Comparison of ENCODE assay signal across 9 cellular contexts in the genomic region with DNA sequence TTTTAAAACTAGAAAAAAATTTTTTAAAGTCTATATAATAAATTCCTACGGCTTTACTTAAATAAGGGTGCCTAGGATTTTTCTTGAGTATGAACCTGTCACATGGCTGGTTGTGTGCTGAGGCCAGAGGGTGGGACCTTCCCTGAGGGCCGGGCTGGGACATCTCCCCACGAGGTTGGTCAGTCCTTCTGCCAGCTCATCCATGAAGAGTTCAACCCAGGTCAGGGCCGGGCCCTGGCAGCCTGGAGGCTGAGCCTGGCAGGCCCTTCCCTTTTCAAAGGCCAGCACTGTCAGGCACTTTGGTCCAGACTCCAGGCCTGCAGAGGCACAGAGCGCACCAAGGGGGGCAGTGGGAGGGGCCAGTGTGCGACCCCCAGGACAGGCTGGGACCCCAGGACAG. TPM values are rescaled to one million over a fixed set of nuclear protein-coding genes. Genes with fewer than 3 reads are reported as not detected.
DNase-seq lines count a peak whose midpoint lies in the region; ATAC-seq and TF ChIP-seq lines count a peak whose summit lies in the region.
"Had no signal": no experiment of that assay in that cellular context is flagged by ENCODE, and none has a peak within 500 bp of the region (broad histone marks: within the 10 kb centered on the region; RNA-seq: fewer than 3 reads in every experiment).

No MANE protein-coding gene starts in this region.

- no peaks in the 10 kb centered on the region for H3K9me2 ChIP-seq in Karpas-422 (replicated peaks; ENCODE audit: insufficient read depth, low read length)

- peak; percentile 21 for DNase-seq in GM10248 (ENCODE audit: extremely low spot score)
- DNase-seq in RWPE1 (ENCODE audit: low spot score) = peak; percentile 84
- DNase-seq in head of caudate nucleus = peak in 39 of 42 donors; percentile 17 to 80 (median 57)
- peak; percentile 93 for DNase-seq in posterior vena cava (ENCODE audit: low spot score)
- no peak for DNase-seq in SJCRH30
- DNase-seq in T-helper 2 cell = no peak
- no peak for DNase-seq in Karpas-422
- DNase-seq: activated T-cell treated with anti-CD3 and anti-CD28 coated beads, Interleukin-2, amount 50 U/mL, for 4 hours had no signal

- H3K4me1 ChIP-seq in SJCRH30 = no peaks in the 10 kb centered on the region
- H3K4me1 ChIP-seq in Karpas-422 (ENCODE audit: low read length) = no peaks in the 10 kb centered on the region; the same call in 1 of the 2 replicates

- no peak overlapping the region for H3K4me2 ChIP-seq in Karpas-422 (ENCODE audit: low read depth, low read length, poor library complexity, severe bottlenecking)

- no peaks in the 10 kb centered on the region for H4K20me1 ChIP-seq in Karpas-422 (ENCODE audit: insufficient read depth, low read depth, low read length)

- H3K27ac ChIP-seq in RWPE1 (peak overlapping the region; percentile 52; the same call in 1 of the 2 replicates), SJCRH30 (no peak overlapping the region), Karpas-422 (ENCODE audit: low read length) (no peak overlapping the region)

- peaks cover 7% of the 10 kb centered on the region; the same call in 1 of the 2 replicates for H3K27me3 ChIP-seq in SJCRH30
- no peaks in the 10 kb centered on the region for H3K27me3 ChIP-seq in Karpas-422 (ENCODE audit: low read length)

- CTCF ChIA-PET in GM10248 (lab: Yijun Ruan, JAX) (interaction anchor here (3.7 kb wide), 1 partner anchor 50 kb away, joined by 13 read pairs; no protein-coding TSS in a partner anchor), RWPE1 (lab: Yijun Ruan, JAX) (interaction anchor here (0.6 kb wide), 1 partner anchor 129 kb away, joined by 3 read pairs; no protein-coding TSS in a partner anchor)

- no peak for TF ChIP-seq CTCF in GM10248 (IDR thresholded peaks at IDR 0.05; ENCODE audit: control extremely low read depth, extremely low read depth, low read depth, missing control alignments)
- no peak for TF ChIP-seq CTCF in RWPE1 (conservative IDR thresholded peaks at IDR 0.05; ENCODE audit: low read depth)

- no peak overlapping the region for H2AFZ ChIP-seq in Karpas-422 (ENCODE audit: low read length)

- no peak overlapping the region for H3K4me3 ChIP-seq in SJCRH30
- H3K4me3 ChIP-seq in Karpas-422 (ENCODE audit: low read length) = no peak overlapping the region

- no peak for ATAC-seq in HG03095 (IDR thresholded peaks at IDR 0.05; ENCODE audit: unreplicated experiment)
- ATAC-seq: activated T-cell treated with anti-CD3 and anti-CD28 coated beads, Interleukin-2, amount 50 U/mL, for 4 hours had no signal

- intact Hi-C loops in head of caudate nucleus (cut with DNase I) = no loop called here
- intact Hi-C loops in posterior vena cava (cut with DNase I) = no loop called here

- no peaks in the 10 kb centered on the region for H3K36me3 ChIP-seq in SJCRH30
- no peaks in the 10 kb centered on the region for H3K36me3 ChIP-seq in Karpas-422 (ENCODE audit: insufficient read depth, low read length)

- POLR2A ChIA-PET in GM10248 (lab: Yijun Ruan, JAX) = no interaction called here
- POLR2A ChIA-PET in RWPE1 (lab: Yijun Ruan, JAX; ENCODE audit: low non-redundant PET) = no interaction called here

- H3K9ac ChIP-seq in Karpas-422 (ENCODE audit: low read length) = no peak overlapping the region

- no peaks in the 10 kb centered on the region for H3K79me2 ChIP-seq in Karpas-422 (ENCODE audit: low read length)

- H3K9me3 ChIP-seq in SJCRH30 (replicated peaks) (no peaks in the 10 kb centered on the region), Karpas-422 (ENCODE audit: low read length) (no peaks in the 10 kb centered on the region)

RNA-seq across cellular contexts. Expression of a gene that starts 31.8 kb away (rescaled TPM):
- total RNA-seq in posterior vena cava = 100 to 1,000 TPM in 1 of 2 donors, 10 to 100 TPM in 1; 71.4 to 112 TPM
- total RNA-seq in SJCRH30 (2014; rRNA removed; shearing (Covaris generic)) = 4.6 and 5.9 TPM in 2 replicates
- not detected in 2 replicates for total RNA-seq in Karpas-422 (2014; rRNA removed; shearing (Covaris generic); ENCODE audit: low replicate concordance)

Comparison
In these comparisons a context has a peak if more than half of its experiments do, and no peak if none do; other contexts are left out.
1. DNase-seq: peak in GM10248 (single experiment), RWPE1 (single experiment), head of caudate nucleus (39 of 42) and posterior vena cava (single experiment); none in SJCRH30 (0 of 2), T-helper 2 cell (0 of 5) and Karpas-422 (single experiment).
2. RNA of a gene that starts 31.8 kb away (total RNA-seq): 71.4 to 112 TPM in posterior vena cava; 4.6 to 5.9 TPM in SJCRH30 and not detected in Karpas-422; every median in the first group is over 10 times any median in the second.